Comparison of ENCODE assay signal across 1 cellular context in genomic region chr6:73062121-73062520, GRCh38.
TF ChIP-seq lines count a peak whose summit lies in the region.

No MANE protein-coding gene starts in this region.

TF ChIP-seq in GM23338, 12 proteins besides CTCF, POLR2A, EP300 and RAD21 (continued from another document):
- TF ChIP-seq ZNF462 (CRISPR knock-in tag; IDR thresholded peaks at IDR 0.05), result no peak
